In genomic region chr2:26314243-26314642, GRCh38 we compare ENCODE assay signal across 1 cellular context.
TF ChIP-seq lines count a peak whose summit lies in the region.

No MANE protein-coding gene starts in this region.

TF ChIP-seq in H1, 55 proteins besides CTCF, POLR2A, EP300 and RAD21:
- TF ChIP-seq SP4 (IDR thresholded peaks at IDR 0.05; ENCODE audit: low read length) (no peak), EZH2 (IDR thresholded peaks at IDR 0.05; ENCODE audit: low read depth, low read length, severe bottlenecking) (no peak), BRCA1 (IDR thresholded peaks at IDR 0.05; ENCODE audit: low read depth, low read length) (no peak), ZNF274 (IDR thresholded peaks at IDR 0.05; ENCODE audit: borderline replicate concordance, extremely low read depth, low read length) (no peak), HDAC2 (IDR thresholded peaks at IDR 0.05; ENCODE audit: borderline replicate concordance in 1 of 2, low read depth in 2 of 2, low read length in 2 of 2) (no peak), PHF8 (conservative IDR thresholded peaks at IDR 0.05; ENCODE audit: low read depth, low read length) (no peak), SP2 (IDR thresholded peaks at IDR 0.05; ENCODE audit: low read length) (no peak), BCL11A (IDR thresholded peaks at IDR 0.05; ENCODE audit: low read depth in 2 of 2, low read length in 2 of 2) (no peak), ASH2L (IDR thresholded peaks at IDR 0.05; ENCODE audit: low read length) (no peak), SP1 (IDR thresholded peaks at IDR 0.05; ENCODE audit: low read depth, low read length) (no peak), SIX5 (IDR thresholded peaks at IDR 0.05; ENCODE audit: low read depth, low read length) (no peak), TBP (IDR thresholded peaks at IDR 0.05; ENCODE audit: low read depth, low read length) (no peak), JUND (IDR thresholded peaks at IDR 0.05; ENCODE audit: low read length) (no peak), SIRT6 (IDR thresholded peaks at IDR 0.05; ENCODE audit: low read length) (no peak), E2F6 (IDR thresholded peaks at IDR 0.05) (no peak), USF2 (IDR thresholded peaks at IDR 0.05; ENCODE audit: low read length) (no peak), GTF2F1 (IDR thresholded peaks at IDR 0.05; ENCODE audit: borderline replicate concordance, low read depth, low read length) (no peak), KDM1A (IDR thresholded peaks at IDR 0.05; ENCODE audit: borderline replicate concordance, low read length) (no peak)
